In genomic region chr4:74793757-74794340, GRCh38 we compare ENCODE assay signal across 8 cellular contexts. TPM values are rescaled to one million over a fixed set of nuclear protein-coding genes. Genes with fewer than 3 reads are reported as not detected.
DNase-seq lines count a peak whose midpoint lies in the region; ATAC-seq and TF ChIP-seq lines count a peak whose summit lies in the region.

No MANE protein-coding gene starts in this region.

- H3K4me3 ChIP-seq in adrenal gland (peak overlapping the region in 2 of 4 donors; percentile 45 to 79), sigmoid colon (peak overlapping the region; percentile 65 to 74 (median 68))

- DNase-seq in activated CD4-positive, alpha-beta T cell treated with anti-CD3 and anti-CD28 coated beads for 36 hours: peak; percentile 42
- DNase-seq in activated CD4-positive, alpha-beta T cell treated with anti-CD3 and anti-CD28 coated beads for 1 hour: no peak
- peak; percentile 1 for DNase-seq in NCI-H1436 treated with DMSO at 0.1 percent for 48 hours (lab: John Stamatoyannopoulos, UW)
- peak; percentile 40 to 75 (median 54) for DNase-seq in adrenal gland
- peak in 26 of 51 donors; percentile 4 to 58 (median 18) for DNase-seq in hypothalamus (lab: John Stamatoyannopoulos, UW)
- DNase-seq in sigmoid colon: peak; percentile 81

- intact Hi-C loops in activated CD4-positive, alpha-beta T cell treated with anti-CD3 and anti-CD28 coated beads for 36 hours (cut with DNase I, micrococcal nuclease): no loop called here
- intact Hi-C loops in adrenal gland (cut with DNase I) (no loop called here), sigmoid colon (cut with DNase I) (loop anchor here (2.0 to 10.0 kb wide), 5 partner anchors 101 to 721 kb away; partner anchors contain the start of genes PARM1, RCHY1 and THAP6)

- peaks cover 7% of the 10 kb centered on the region for H3K4me1 Mint-ChIP-seq in activated CD4-positive, alpha-beta T cell treated with anti-CD3 and anti-CD28 coated beads for 36 hours

- H3K4me1 ChIP-seq in adrenal gland (replicated peaks in 1 of 2): no peaks in the 10 kb centered on the region
- H3K4me1 ChIP-seq in sigmoid colon: peaks cover 0 to 33% (median 26%) of the 10 kb centered on the region in 4 donors

- POLR2A ChIA-PET in activated CD4-positive, alpha-beta T cell treated with anti-CD3 and anti-CD28 coated beads for 36 hours (lab: Charles Lee): no interaction called here

- WGBS in adrenal gland, 4 donors: 0 to 2% (median 1%) methylated on average over 14 to 39 of the region's 39 CpGs
- 1% methylated on average over 39 of the region's 39 CpGs for WGBS in sigmoid colon, 2 donors

- CTCF ChIA-PET in activated CD4-positive, alpha-beta T cell treated with anti-CD3 and anti-CD28 coated beads for 36 hours (lab: Charles Lee): interaction anchor here (0.7 kb wide), 1 partner anchor 551 kb away, joined by 3 read pairs; no protein-coding TSS in a partner anchor

- TF ChIP-seq POLR2A in adrenal gland (IDR thresholded peaks at IDR 0.05) (no peak), sigmoid colon (IDR thresholded peaks at IDR 0.05) (no peak)

- TF ChIP-seq CTCF in adrenal gland (IDR thresholded peaks at IDR 0.05) (peak in 1 of 6 experiments; percentile 8), sigmoid colon (IDR thresholded peaks at IDR 0.05) (peak; percentile 9 to 55 (median 42))

- H3K27ac Mint-ChIP-seq in activated CD4-positive, alpha-beta T cell treated with anti-CD3 and anti-CD28 coated beads for 36 hours: no peak overlapping the region

- H3K27me3 Mint-ChIP-seq in activated CD4-positive, alpha-beta T cell treated with anti-CD3 and anti-CD28 coated beads for 36 hours: peaks cover 52% of the 10 kb centered on the region

- no peak overlapping the region for H3K4me3 Mint-ChIP-seq in activated CD4-positive, alpha-beta T cell treated with anti-CD3 and anti-CD28 coated beads for 36 hours

- H3K9me3 ChIP-seq in adrenal gland (replicated peaks in 1 of 3) (no peaks in the 10 kb centered on the region), sigmoid colon (no peaks in the 10 kb centered on the region)

- peaks cover 3% of the 10 kb centered on the region for H3K27me3 ChIP-seq in adrenal gland
- H3K27me3 ChIP-seq in sigmoid colon: no peaks in the 10 kb centered on the region

- no peak for ATAC-seq in activated CD4-positive, alpha-beta T cell treated with anti-CD3 and anti-CD28 coated beads for 36 hours
- ATAC-seq in GM18498 (IDR thresholded peaks at IDR 0.05; ENCODE audit: unreplicated experiment) (no peak), GM21381 (IDR thresholded peaks at IDR 0.05; ENCODE audit: unreplicated experiment) (no peak)

- H3K9me3 Mint-ChIP-seq in activated CD4-positive, alpha-beta T cell treated with anti-CD3 and anti-CD28 coated beads for 36 hours (ENCODE audit: low read depth): no peaks in the 10 kb centered on the region

- no peak for TF ChIP-seq EP300 in sigmoid colon (IDR thresholded peaks at IDR 0.05)

- H3K36me3 ChIP-seq in adrenal gland (replicated peaks in 1 of 2): no peaks in the 10 kb centered on the region
- no peaks in the 10 kb centered on the region for H3K36me3 ChIP-seq in sigmoid colon

- H3K36me3 Mint-ChIP-seq in activated CD4-positive, alpha-beta T cell treated with anti-CD3 and anti-CD28 coated beads for 36 hours (ENCODE audit: low read depth): no peaks in the 10 kb centered on the region

- H3K27ac ChIP-seq in adrenal gland (peak overlapping the region in 4 of 5 donors; percentile 42 to 86 (median 70)), sigmoid colon (peak overlapping the region; percentile 89 to 95 (median 92))

RNA-seq across cellular contexts. Expression of gene BTC, which starts 0.5 kb away (rescaled TPM):
- not detected for total RNA-seq in activated CD4-positive, alpha-beta T cell treated with anti-CD3 and anti-CD28 coated beads for 36 hours
- total RNA-seq in adrenal gland: 1 to 10 TPM in 4 of 8 donors, under 1 TPM in 4; 0.43 to 1.5 (median 0.95) TPM
- polyA plus RNA-seq in adrenal gland: 1 to 10 TPM in 2 of 3 donors, under 1 TPM in 1; 0.47 to 1.9 (median 1.2) TPM
- total RNA-seq in sigmoid colon: 100 to 1,000 TPM in 1 of 4 donors, 10 to 100 TPM in 3; 42.2 to 102 (median 61.7) TPM
- 1 to 10 TPM in 2 of 3 donors, under 1 TPM in 1; 0.69 to 4.9 (median 1.8) TPM for polyA plus RNA-seq in sigmoid colon

Comparison
In these comparisons a context has a peak if more than half of its experiments do, and no peak if none do; other contexts are left out.
1. RNA of gene BTC, which starts 0.5 kb away (total RNA-seq): 42.2 to 102 TPM in sigmoid colon; 0.43 to 1.5 TPM in adrenal gland and not detected in activated CD4-positive, alpha-beta T cell treated with anti-CD3 and anti-CD28 coated beads for 36 hours; every median in the first group is over 10 times any median in the second.